ENCODE assay signal across 16 cellular contexts in genomic region chr12:19771858-19772257, GRCh38.
DNase-seq lines count a peak whose midpoint lies in the region; TF ChIP-seq lines count a peak whose summit lies in the region.
"Had no signal": no experiment of that assay in that cellular context is flagged by ENCODE, and none has a peak within 500 bp of the region (broad histone marks: within the 10 kb centered on the region; RNA-seq: fewer than 3 reads in every experiment).

No MANE protein-coding gene starts in this region.

- H3K27me3 ChIP-seq in SK-N-SH (ENCODE audit: insufficient read depth) (no peaks in the 10 kb centered on the region), BE2C (no peaks in the 10 kb centered on the region)

- peaks cover 9% of the 10 kb centered on the region for H3K9me3 Mint-ChIP-seq in osteocyte (ENCODE audit: unreplicated experiment)

- H3K27me3 Mint-ChIP-seq in osteocyte (ENCODE audit: unreplicated experiment): no peaks in the 10 kb centered on the region
- H3K27me3 Mint-ChIP-seq: CD4-positive, alpha-beta memory T cell; T-helper 17 cell had no signal

- no peak overlapping the region for H3K9ac ChIP-seq in SK-N-SH

- no peak overlapping the region for H3K4me3 ChIP-seq in SK-N-SH (ENCODE audit: low read depth in 2 of 2, low read length in 1 of 2)
- H3K4me3 ChIP-seq in fibroblast of mammary gland (ENCODE audit: control insufficient read depth, low read depth, low read length): no peak overlapping the region
- H3K4me3 ChIP-seq in BE2C (ENCODE audit: low read depth, low read length): no peak overlapping the region
- H3K4me3 ChIP-seq: PC-9 had no signal

- DNase-seq in EH (ENCODE audit: low read depth): peak; percentile 96
- no peak for DNase-seq in SK-N-SH
- DNase-seq in fibroblast of mammary gland (ENCODE audit: low read depth): peak; percentile 51
- DNase-seq in osteocyte (ENCODE audit: extremely low spot score, unreplicated experiment): no peak
- no peak for DNase-seq in activated CD4-positive, CD25-positive, alpha-beta regulatory T cell treated with anti-CD3 and anti-CD28 coated beads, Interleukin-2, amount 50 U/mL, for 72 hours
- no peak for DNase-seq in NCI-H1694 treated with DMSO at 0.1 percent for 48 hours (lab: John Stamatoyannopoulos, UW)
- no peak for DNase-seq in BE2C
- DNase-seq in NK-92 (lab: John Stamatoyannopoulos, UW; ENCODE audit: unreplicated experiment): no peak
- DNase-seq: activated CD4-positive, alpha-beta T cell treated with anti-CD3 and anti-CD28 coated beads for 4 hours; activated T-cell treated with anti-CD3 and anti-CD28 coated beads, Interleukin-2, amount 50 U/mL, for 48 hours; CD4-positive, alpha-beta memory T cell; NCI-H345; PC-9; retina; stimulated activated naive CD8-positive, alpha-beta T cell treated with anti-CD3 and anti-CD28 coated beads, Interleukin-15, amount 100 ng/mL, for 72 hours; T-helper 17 cell had no signal

- WGBS in SK-N-SH (ENCODE audit: low lambda C conversion rate): 16% methylated on average over 2 of the region's 2 CpGs

- H3K79me2 ChIP-seq in SK-N-SH (ENCODE audit: insufficient read depth): no peaks in the 10 kb centered on the region

- peak overlapping the region; percentile 63; the same call in 1 of the 2 replicates for H2AFZ ChIP-seq in SK-N-SH (ENCODE audit: low read depth)
- H2AFZ ChIP-seq: PC-9 had no signal

- peaks cover 28% of the 10 kb centered on the region for H3K4me1 Mint-ChIP-seq in osteocyte (ENCODE audit: unreplicated experiment)
- H3K4me1 Mint-ChIP-seq: CD4-positive, alpha-beta memory T cell; stimulated activated naive CD8-positive, alpha-beta T cell treated with anti-CD3 and anti-CD28 coated beads, Interleukin-15, amount 100 ng/mL, for 72 hours; T-helper 17 cell had no signal

- peak overlapping the region; percentile 16 to 55; a peak in 3 of 4 replicates for H3K27ac ChIP-seq in SK-N-SH (ENCODE audit: low read depth in 2 of 2, low read length in 1 of 2)
- H3K27ac ChIP-seq: PC-9 had no signal

- peak overlapping the region; percentile 6; the same call in 1 of the 2 replicates for H3K4me2 ChIP-seq in SK-N-SH
- H3K4me2 ChIP-seq: PC-9 had no signal

- CTCF ChIA-PET in SK-N-SH (lab: Yijun Ruan, JAX): interaction anchor here (0.5 to 1.3 kb wide), 3 partner anchors 12 to 1026 kb away, joined by 3 to 4 read pairs (median 3); no protein-coding TSS in a partner anchor

- H3K4me1 ChIP-seq in SK-N-SH (ENCODE audit: control insufficient read depth in 1 of 2, insufficient read depth in 2 of 2, low read depth in 1 of 2, low read length in 1 of 2) (no peaks in the 10 kb centered on the region), BE2C (no peaks in the 10 kb centered on the region)

- no peaks in the 10 kb centered on the region for H4K20me1 ChIP-seq in SK-N-SH (ENCODE audit: insufficient read depth)

- H3K36me3 Mint-ChIP-seq in osteocyte (ENCODE audit: unreplicated experiment): peaks cover 7% of the 10 kb centered on the region
- H3K36me3 Mint-ChIP-seq: CD4-positive, alpha-beta memory T cell had no signal

- H3F3A ChIP-seq in SK-N-SH (replicated peaks; ENCODE audit: insufficient read depth): peaks cover 10% of the 10 kb centered on the region

- no peaks in the 10 kb centered on the region for H3K9me3 ChIP-seq in SK-N-SH
- H3K9me3 ChIP-seq in BE2C: no peaks in the 10 kb centered on the region

- peak in 1 of 2 experiments; percentile 41; a peak in 1 of 4 replicates for TF ChIP-seq EP300 in SK-N-SH (IDR thresholded peaks at IDR 0.05; ENCODE audit: borderline replicate concordance in 1 of 2, low read depth in 1 of 2, low read length in 1 of 2)

- POLR2A ChIA-PET in SK-N-SH (lab: Yijun Ruan, JAX): no interaction called here

- no peak overlapping the region for H3K4me3 Mint-ChIP-seq in osteocyte (ENCODE audit: unreplicated experiment)
- H3K4me3 Mint-ChIP-seq: CD4-positive, alpha-beta memory T cell; stimulated activated naive CD8-positive, alpha-beta T cell treated with anti-CD3 and anti-CD28 coated beads, Interleukin-15, amount 100 ng/mL, for 72 hours; T-helper 17 cell had no signal

- H3K27ac Mint-ChIP-seq in osteocyte (ENCODE audit: unreplicated experiment): peak overlapping the region; percentile 81
- H3K27ac Mint-ChIP-seq: CD4-positive, alpha-beta memory T cell; stimulated activated naive CD8-positive, alpha-beta T cell treated with anti-CD3 and anti-CD28 coated beads, Interleukin-15, amount 100 ng/mL, for 72 hours; T-helper 17 cell had no signal

- TF ChIP-seq CTCF in SK-N-SH (IDR thresholded peaks at IDR 0.05) (no peak), fibroblast of mammary gland (conservative IDR thresholded peaks at IDR 0.05; ENCODE audit: control insufficient read depth, insufficient read depth, low read depth, low read length) (no peak), osteocyte (IDR thresholded peaks at IDR 0.05) (peak; percentile 36), BE2C (IDR thresholded peaks at IDR 0.05; ENCODE audit: low read depth, low read length) (no peak)

- TF ChIP-seq RAD21 in SK-N-SH (IDR thresholded peaks at IDR 0.05; ENCODE audit: low read length): no peak

- no peaks in the 10 kb centered on the region for H3K9me2 ChIP-seq in SK-N-SH

- no peaks in the 10 kb centered on the region for H3K36me3 ChIP-seq in SK-N-SH (replicated peaks in 1 of 2; ENCODE audit: control insufficient read depth in 1 of 2, insufficient read depth in 2 of 2, low read length in 1 of 2)
- no peaks in the 10 kb centered on the region for H3K36me3 ChIP-seq in BE2C

TF ChIP-seq in SK-N-SH, 30 proteins besides CTCF, POLR2A, EP300 and RAD21:
- TF ChIP-seq USF2 (IDR thresholded peaks at IDR 0.05; ENCODE audit: borderline replicate concordance, low read depth, low read length) (no peak), ELF1 (IDR thresholded peaks at IDR 0.05) (no peak), TAF1 (IDR thresholded peaks at IDR 0.05; ENCODE audit: borderline replicate concordance, low read depth, low read length) (no peak), FOXJ3 (CRISPR knock-in tag; IDR thresholded peaks at IDR 0.05) (no peak), USF1 (IDR thresholded peaks at IDR 0.05; ENCODE audit: borderline replicate concordance, low read depth) (no peak), EZH2phosphoT487 (IDR thresholded peaks at IDR 0.05; ENCODE audit: borderline replicate concordance, low read depth) (no peak), NFIC (IDR thresholded peaks at IDR 0.05; ENCODE audit: borderline replicate concordance) (peak; percentile 57), GABPA (IDR thresholded peaks at IDR 0.05; ENCODE audit: low read depth) (no peak), TEAD4 (IDR thresholded peaks at IDR 0.05; ENCODE audit: borderline replicate concordance, insufficient read depth) (0 out of 2 replicates have a peak, but pooled peaks have one; percentile 29), TCF12 (IDR thresholded peaks at IDR 0.05) (peak; percentile 57), FOSL2 (IDR thresholded peaks at IDR 0.05; ENCODE audit: borderline replicate concordance, low read depth) (no peak)
- TF ChIP-seq, protein P1, sequence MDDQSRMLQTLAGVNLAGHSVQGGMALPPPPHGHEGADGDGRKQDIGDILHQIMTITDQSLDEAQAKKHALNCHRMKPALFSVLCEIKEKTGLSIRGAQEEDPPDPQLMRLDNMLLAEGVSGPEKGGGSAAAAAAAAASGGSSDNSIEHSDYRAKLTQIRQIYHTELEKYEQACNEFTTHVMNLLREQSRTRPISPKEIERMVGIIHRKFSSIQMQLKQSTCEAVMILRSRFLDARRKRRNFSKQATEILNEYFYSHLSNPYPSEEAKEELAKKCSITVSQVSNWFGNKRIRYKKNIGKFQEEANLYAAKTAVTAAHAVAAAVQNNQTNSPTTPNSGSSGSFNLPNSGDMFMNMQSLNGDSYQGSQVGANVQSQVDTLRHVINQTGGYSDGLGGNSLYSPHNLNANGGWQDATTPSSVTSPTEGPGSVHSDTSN (IDR thresholded peaks at IDR 0.05): peak; percentile 53

Comparison
In these comparisons a context has a peak if more than half of its experiments do, and no peak if none do; other contexts are left out.
1. DNase-seq: peak in EH (single experiment) and fibroblast of mammary gland (single experiment); none in SK-N-SH (single experiment), osteocyte (single experiment), activated CD4-positive, CD25-positive, alpha-beta regulatory T cell treated with anti-CD3 and anti-CD28 coated beads, Interleukin-2, amount 50 U/mL, for 72 hours (single experiment), NCI-H1694 treated with DMSO at 0.1 percent for 48 hours (single experiment), BE2C (single experiment) and NK-92 (single experiment).